In the genomic region with DNA sequence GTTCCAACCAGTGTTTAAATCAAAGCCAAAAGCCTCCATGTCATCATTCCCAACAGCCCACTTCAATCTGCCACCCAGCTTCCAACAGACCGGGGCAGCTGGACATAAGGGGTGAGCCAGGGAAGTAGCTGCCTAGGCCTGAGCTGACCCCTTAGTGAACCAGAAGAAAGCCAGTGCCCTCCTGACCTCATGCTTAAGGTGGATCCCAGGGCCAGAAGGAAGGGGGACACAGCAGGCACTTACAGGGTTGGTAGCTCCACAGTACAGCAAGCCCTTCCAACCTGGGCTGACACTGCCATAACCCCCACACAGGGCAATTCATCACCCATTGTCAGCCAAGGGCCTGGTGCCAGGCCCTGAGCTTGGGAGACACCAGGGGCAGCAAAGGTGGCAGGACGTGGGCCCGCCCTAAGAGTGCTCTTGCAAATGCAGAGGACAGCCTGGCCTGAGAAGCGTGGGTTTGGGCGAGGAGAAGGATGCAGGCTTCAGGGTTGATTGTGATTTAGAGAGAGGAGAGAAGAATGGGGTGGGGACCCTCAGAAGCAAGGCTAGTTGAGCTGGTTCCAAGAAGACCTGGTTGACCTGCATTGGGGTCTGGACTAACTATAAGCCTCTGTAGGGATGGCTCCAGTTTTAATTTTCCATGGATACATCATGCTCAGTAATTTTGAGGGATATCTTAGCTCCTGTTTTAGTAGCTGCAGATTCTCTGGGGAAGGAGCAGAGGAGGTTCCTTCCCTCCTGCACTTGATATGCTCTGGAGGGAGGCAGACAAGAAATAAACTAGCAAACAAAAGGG, we compare ENCODE assay signal across 1 cellular context.
TF ChIP-seq lines count a peak whose summit lies in the region.

No MANE protein-coding gene starts in this region.

TF ChIP-seq in GM23338, 12 proteins besides CTCF, POLR2A, EP300 and RAD21:
- TF ChIP-seq EZH2phosphoT487 (IDR thresholded peaks at IDR 0.05; ENCODE audit: unreplicated experiment) (peak; percentile 1), ZNF114 (CRISPR knock-in tag; IDR thresholded peaks at IDR 0.05) (no peak)
